7 cellular contexts compared by ENCODE assay signal in the genomic region with DNA sequence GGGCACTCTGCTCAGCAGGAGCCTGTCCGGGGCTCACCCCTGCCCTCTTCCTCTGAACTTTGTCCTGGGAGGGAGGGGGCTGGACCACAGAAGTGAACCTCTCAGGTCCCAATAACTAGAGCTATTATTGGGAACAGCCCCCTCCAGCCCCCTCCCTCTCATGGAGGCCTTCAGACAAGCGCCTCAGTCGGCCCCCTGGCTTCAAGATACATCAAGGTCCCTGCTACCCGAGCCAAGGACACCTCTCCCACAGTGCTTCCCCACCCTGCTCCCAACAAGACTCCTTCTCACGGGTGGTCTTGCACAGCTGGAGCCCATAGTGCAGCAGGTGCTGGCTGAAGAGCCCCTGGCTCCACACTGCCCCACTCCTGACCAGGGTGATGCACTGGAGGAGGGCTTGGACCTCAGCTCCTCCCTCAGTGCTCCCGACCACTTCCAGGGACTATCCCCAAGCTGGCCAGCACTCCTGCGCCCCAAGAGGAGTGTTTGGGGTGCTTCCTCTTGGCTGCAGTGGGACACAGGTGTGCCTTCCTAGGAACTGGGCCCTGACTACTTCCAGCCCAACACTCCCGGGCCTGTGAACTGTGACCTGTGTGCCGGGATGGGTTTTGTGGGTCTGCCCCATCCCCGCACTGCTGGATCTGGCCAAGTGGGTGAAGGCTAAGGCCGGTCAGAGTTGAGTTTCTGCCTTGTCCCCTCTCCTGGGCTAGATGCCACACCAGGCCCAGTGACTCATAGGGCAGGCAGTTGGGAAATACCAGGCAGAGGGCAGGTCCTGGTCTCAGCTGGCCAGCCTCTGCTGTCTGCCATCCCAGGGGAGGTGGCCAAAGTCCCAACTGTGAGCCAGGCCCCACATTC. TPM values are rescaled to one million over a fixed set of nuclear protein-coding genes. Genes with fewer than 3 reads are reported as not detected.
DNase-seq lines count a peak whose midpoint lies in the region; ATAC-seq and TF ChIP-seq lines count a peak whose summit lies in the region.

No MANE protein-coding gene starts in this region.

- no peak overlapping the region for H4K91ac ChIP-seq in H9 (ENCODE audit: insufficient read length, low read depth, low read length)

- TF ChIP-seq CTCF in H9 (conservative IDR thresholded peaks at IDR 0.05), result no peak
- TF ChIP-seq CTCF in fibroblast of pulmonary artery (IDR thresholded peaks at IDR 0.05; ENCODE audit: low read length, missing control alignments), result no peak
- no peak for TF ChIP-seq CTCF in omental fat pad (IDR thresholded peaks at IDR 0.05)
- TF ChIP-seq CTCF in GM13977 (IDR thresholded peaks at IDR 0.05; ENCODE audit: extremely low read depth, insufficient read depth, missing control alignments), result no peak

- H3K4me3 ChIP-seq in fibroblast of pulmonary artery (replicated peaks; ENCODE audit: low read depth, low read length), result peak overlapping the region; percentile 70

- no peak overlapping the region for H2BK5ac ChIP-seq in H9 (ENCODE audit: insufficient read length, low read length)

- H3K4me3 Mint-ChIP-seq in H9, result peak overlapping the region; percentile 76 to 87
- peak overlapping the region; percentile 86 for H3K4me3 Mint-ChIP-seq in T-helper 17 cell

- no peak overlapping the region for H2AK5ac ChIP-seq in H9 (ENCODE audit: insufficient read length, low read length)

- H3K23me2 ChIP-seq in H9 (ENCODE audit: insufficient read length, low read depth, low read length, poor library complexity, severe bottlenecking), result peaks cover 5% of the 10 kb centered on the region

- no peak overlapping the region for H3K9ac ChIP-seq in H9 (ENCODE audit: extremely low read depth, insufficient read length, low read length)

- DNase-seq in H9 (no peak), T-helper 17 cell (no peak), fibroblast of pulmonary artery (ENCODE audit: low read depth) (peak; percentile 63), omental fat pad (ENCODE audit: low spot score) (no peak), GM13977 (ENCODE audit: low spot score) (no peak)
- no peak for DNase-seq in stimulated activated CD4-positive, alpha-beta T cell treated with anti-CD3 and anti-CD28 coated beads, Interleukin-1b, Interleukin-23, amount 100 ng/mL, for 48 hours
- DNase-seq in stimulated activated CD4-positive, alpha-beta T cell treated with anti-CD3 and anti-CD28 coated beads, Interleukin-12 subunit alpha, Interleukin-12 subunit beta, amount 100 ng/mL, for 4 hours, result no peak

- H3K4me1 Mint-ChIP-seq in H9, result peaks cover 11 to 28% of the 10 kb centered on the region in 2 experiments
- H3K4me1 Mint-ChIP-seq in T-helper 17 cell, result no peaks in the 10 kb centered on the region

- no peak overlapping the region for H3K4ac ChIP-seq in H9 (ENCODE audit: low read depth, low read length)

- peaks cover 4% of the 10 kb centered on the region for H3K27me3 Mint-ChIP-seq in H9 (ENCODE audit: low read depth)
- peaks cover 4% of the 10 kb centered on the region for H3K27me3 Mint-ChIP-seq in T-helper 17 cell

- H3K56ac ChIP-seq in H9 (ENCODE audit: insufficient read length, low read depth, low read length), result no peak overlapping the region

- H3K4me2 ChIP-seq in H9 (ENCODE audit: insufficient read depth, insufficient read length, low read length), result peak overlapping the region; percentile 46

- no peak overlapping the region for H2BK15ac ChIP-seq in H9 (ENCODE audit: low read depth, low read length)

- no CpG with 5 or more reads among the region's 11 CpGs for WGBS in H9 (ENCODE audit: extremely low coverage, insufficient read length, low lambda C conversion rate)

- H2BK20ac ChIP-seq in H9 (ENCODE audit: low read depth, low read length, poor library complexity, severe bottlenecking), result no peak overlapping the region

- no peak overlapping the region for H3T11ph ChIP-seq in H9 (ENCODE audit: low read length)

- in situ Hi-C loops in GM13977 (cut with MboI; ENCODE audit: low pct_unique_long_range_greater_than_20kb, low sequenced_read_pairs, unreplicated experiment), result no loop called here

- H3K79me2 ChIP-seq in H9 (ENCODE audit: insufficient read depth, low read length), result no peaks in the 10 kb centered on the region

- H4K8ac ChIP-seq in H9 (replicated peaks; ENCODE audit: insufficient read length, low read depth, low read length), result no peak overlapping the region

- H2BK120ac ChIP-seq in H9 (ENCODE audit: low read depth, low read length, poor library complexity, severe bottlenecking), result no peak overlapping the region

- no peak overlapping the region for H4K5ac ChIP-seq in H9 (ENCODE audit: insufficient read length, low read depth, low read length)

- no peak overlapping the region for H3K23ac ChIP-seq in H9 (ENCODE audit: insufficient read length, low read depth, low read length)

- H3K27ac Mint-ChIP-seq in H9 (peak overlapping the region in 1 of 3 experiments; percentile 80; a peak in 1 of 7 replicates), T-helper 17 cell (no peak overlapping the region)

- H3K9me3 Mint-ChIP-seq in H9, result no peaks in the 10 kb centered on the region; a peak in 1 of 5 replicates

- H3K14ac ChIP-seq in H9 (ENCODE audit: insufficient read depth, low read length), result no peak overlapping the region

- H3K9me3 ChIP-seq in H9 (ENCODE audit: control insufficient read depth, low read depth, low read length) (no peaks in the 10 kb centered on the region), T-helper 17 cell (ENCODE audit: control insufficient read depth, low read length, poor library complexity, severe bottlenecking) (no peaks in the 10 kb centered on the region)

- no peak overlapping the region for H2BK12ac ChIP-seq in H9 (ENCODE audit: insufficient read length, low read depth, low read length)

- H3K36me3 Mint-ChIP-seq in H9 (ENCODE audit: insufficient read depth in 1 of 3, low read depth in 3 of 3) (peaks cover 2 to 26% (median 13%) of the 10 kb centered on the region in 3 experiments; a peak in 6 of 7 replicates), T-helper 17 cell (ENCODE audit: low read depth) (peaks cover 2% of the 10 kb centered on the region)

- H4K20me1 ChIP-seq in H9 (ENCODE audit: control insufficient read depth, insufficient read depth, insufficient read length), result no peaks in the 10 kb centered on the region

- H3K27me3 ChIP-seq in H9 (ENCODE audit: insufficient read depth, low read length), result no peaks in the 10 kb centered on the region

- H3K79me1 ChIP-seq in H9 (ENCODE audit: insufficient read depth, low read depth, low read length, poor library complexity, severe bottlenecking), result no peaks in the 10 kb centered on the region

- ATAC-seq in T-helper 17 cell (no peak), omental fat pad (ENCODE audit: low FRiP score) (peak; percentile 41)

- no peaks in the 10 kb centered on the region for H3K4me1 ChIP-seq in H9 (ENCODE audit: insufficient read depth, low read length)

- no peak overlapping the region for H2AFZ ChIP-seq in H9 (ENCODE audit: low read length)

- no peak overlapping the region for H3K27ac ChIP-seq in H9 (ENCODE audit: insufficient read length, low read depth, low read length)

- no peak overlapping the region for H3K18ac ChIP-seq in H9 (ENCODE audit: insufficient read length, low read depth, low read length)

RNA-seq across cellular contexts. Expression of a gene that starts 2.2 kb away (rescaled TPM):
- total RNA-seq in H9 (2021), result 62.3 and 67.3 TPM in 2 replicates
- 100 to 1,000 TPM; 178 to 182 TPM for total RNA-seq in T-helper 17 cell
- total RNA-seq in omental fat pad, result 100 to 1,000 TPM; 256 to 543 (median 355) TPM

RNA-seq across cellular contexts. Expression of a gene that starts 6.8 kb away (rescaled TPM):
- total RNA-seq in H9 (2021) (28.8 and 29.0 TPM in 2 replicates), T-helper 17 cell (1 to 10 TPM in 1 of 2 donors, under 1 TPM in 1; 0.47 to 1.0 TPM), omental fat pad (10 to 100 TPM in 1 of 4 donors, 1 to 10 TPM in 3; 6.3 to 39.7 (median 6.9) TPM)

RNA-seq across cellular contexts. Expression of a gene that starts 11.1 kb away (rescaled TPM):
- total RNA-seq in H9 (2021) (2,138 and 2,312 TPM in 2 replicates), T-helper 17 cell (1,000 to 10,000 TPM; 4,178 to 4,199 TPM), omental fat pad (1,000 to 10,000 TPM in 1 of 4 donors, 100 to 1,000 TPM in 3; 555 to 1,150 (median 858) TPM)

RNA-seq across cellular contexts. Expression of a gene that starts 11.9 kb away (rescaled TPM):
- total RNA-seq in H9 (2021), result 138 and 142 TPM in 2 replicates
- total RNA-seq in T-helper 17 cell, result 10 to 100 TPM; 54.9 to 67.3 TPM
- 100 to 1,000 TPM; 328 to 675 (median 614) TPM for total RNA-seq in omental fat pad

RNA-seq across cellular contexts. Expression of a gene that starts 15.9 kb away (rescaled TPM):
- total RNA-seq in H9 (2021) (25.3 and 26.6 TPM in 2 replicates), T-helper 17 cell (10 to 100 TPM; 26.8 to 29.7 TPM), omental fat pad (10 to 100 TPM in 1 of 4 donors, 1 to 10 TPM in 3; 7.1 to 22.9 (median 8.3) TPM)
